12 cellular contexts compared by ENCODE assay signal in the genomic region with DNA sequence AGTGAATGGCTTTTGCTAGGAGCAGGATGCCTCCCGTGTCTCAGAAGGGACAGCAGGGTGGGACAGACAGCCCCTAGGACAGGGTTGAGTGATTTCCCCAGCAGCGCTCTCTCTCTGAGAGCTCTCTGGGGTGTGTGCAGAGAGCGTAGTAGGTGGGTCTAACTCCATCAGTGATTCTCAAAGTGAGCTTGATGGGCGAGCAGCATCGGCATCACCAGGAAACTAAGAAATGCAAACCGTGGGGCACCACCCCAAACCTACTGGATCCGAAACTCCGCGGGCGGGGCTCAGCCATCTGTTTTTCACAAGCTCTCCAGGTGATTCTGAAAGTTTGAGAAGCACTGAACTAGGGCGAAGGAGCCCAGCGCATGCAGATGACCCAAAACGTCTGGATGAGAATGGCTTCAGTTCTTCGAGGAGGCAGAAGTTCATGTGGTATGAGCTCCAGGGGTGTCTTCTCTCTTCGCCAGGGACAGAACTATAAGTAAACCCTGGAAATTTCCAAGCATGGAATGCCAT. TPM values are rescaled to one million over a fixed set of nuclear protein-coding genes. Genes with fewer than 3 reads are reported as not detected.
DNase-seq lines count a peak whose midpoint lies in the region; ATAC-seq and TF ChIP-seq lines count a peak whose summit lies in the region.
"Had no signal": no experiment of that assay in that cellular context is flagged by ENCODE, and none has a peak within 500 bp of the region (broad histone marks: within the 10 kb centered on the region; RNA-seq: fewer than 3 reads in every experiment).

No MANE protein-coding gene starts in this region.

- H3K27me3 Mint-ChIP-seq in GM23338 (ENCODE audit: insufficient read depth, low read depth, poor library complexity) (peaks cover 11% of the 10 kb centered on the region), T-helper 17 cell (peaks cover 30% of the 10 kb centered on the region)

- no peaks in the 10 kb centered on the region for H3F3A ChIP-seq in GM23338 (replicated peaks; ENCODE audit: low read depth)

- H3K4me1 ChIP-seq in GM23338 (ENCODE audit: insufficient read depth) = peaks cover 9% of the 10 kb centered on the region; the same call in 1 of the 2 replicates

- H3K4me3 Mint-ChIP-seq in GM23338 (no peak overlapping the region), T-helper 17 cell (peak overlapping the region; percentile 80)
- H3K4me3 Mint-ChIP-seq: effector memory CD8-positive, alpha-beta T cell had no signal

- no peak overlapping the region for H3K27ac ChIP-seq in GM23338 (ENCODE audit: low read depth)
- H3K27ac ChIP-seq: ovary had no signal

- no peaks in the 10 kb centered on the region for H3K9me3 ChIP-seq in T-helper 17 cell (ENCODE audit: control insufficient read depth, low read length, poor library complexity, severe bottlenecking)
- H3K9me3 ChIP-seq: ovary had no signal

- no peaks in the 10 kb centered on the region for H3K36me3 Mint-ChIP-seq in GM23338 (ENCODE audit: low read depth)
- H3K36me3 Mint-ChIP-seq in T-helper 17 cell (ENCODE audit: low read depth) = peaks cover 3% of the 10 kb centered on the region
- H3K36me3 Mint-ChIP-seq: CD4-positive, CD25-positive, alpha-beta regulatory T cell had no signal

- no peak overlapping the region for H3K4me3 ChIP-seq in GM23338
- H3K4me3 ChIP-seq: ovary had no signal

- H4K20me1 ChIP-seq in GM23338 (replicated peaks; ENCODE audit: insufficient read depth) = no peaks in the 10 kb centered on the region

- TF ChIP-seq CTCF in GM23338 (conservative IDR thresholded peaks at IDR 0.05; ENCODE audit: low read depth in 2 of 2) = no peak

- DNase-seq in ACHN (peak; percentile 39), GM23338 (ENCODE audit: low spot score) (no peak), T-helper 17 cell (no peak), mesenteric fat pad (ENCODE audit: low spot score) (peak; percentile 85), CD1c-positive myeloid dendritic cell (ENCODE audit: extremely low spot score) (no peak), NCI-H526 (lab: John Stamatoyannopoulos, UW) (no peak)
- DNase-seq: effector memory CD8-positive, alpha-beta T cell; NCI-H187 had no signal

- no peaks in the 10 kb centered on the region for H3K9me3 Mint-ChIP-seq in GM23338
- H3K9me3 Mint-ChIP-seq: effector memory CD8-positive, alpha-beta T cell had no signal

- H3K27ac Mint-ChIP-seq in GM23338 (no peak overlapping the region), T-helper 17 cell (no peak overlapping the region)
- H3K27ac Mint-ChIP-seq: effector memory CD8-positive, alpha-beta T cell had no signal

- no peaks in the 10 kb centered on the region for H3K27me3 ChIP-seq in GM23338 (ENCODE audit: insufficient read depth)
- H3K27me3 ChIP-seq: ovary had no signal

- H3K4me2 ChIP-seq in GM23338 = peak overlapping the region; percentile 23; the same call in 1 of the 2 replicates

- H3K79me2 ChIP-seq in GM23338 (replicated peaks; ENCODE audit: insufficient read depth) = no peaks in the 10 kb centered on the region

- no peaks in the 10 kb centered on the region for H3K36me3 ChIP-seq in GM23338 (ENCODE audit: insufficient read depth)
- H3K36me3 ChIP-seq: ovary had no signal

- H3K4me1 Mint-ChIP-seq in GM23338 (peaks cover 20% of the 10 kb centered on the region), T-helper 17 cell (peaks cover 20% of the 10 kb centered on the region)

- ATAC-seq in GM23338 (no peak), T-helper 17 cell (no peak), GM19395 (IDR thresholded peaks at IDR 0.05; ENCODE audit: unreplicated experiment) (no peak), HG02840 (IDR thresholded peaks at IDR 0.05; ENCODE audit: low FRiP score, unreplicated experiment) (no peak)
- ATAC-seq: effector memory CD8-positive, alpha-beta T cell had no signal

- in situ Hi-C loops in ACHN (cut with HindIII; ENCODE audit: low pct_ligation_motif_present, low pct_unique_long_range_greater_than_20kb, low sequenced_read_pairs) = no loop called here

- 0 out of 2 replicates have a peak, but pooled peaks cover 2% of the 10 kb centered on the region for H3K9me2 ChIP-seq in GM23338 (ENCODE audit: insufficient read depth)

- peak overlapping the region; percentile 84; the same call in 1 of the 2 replicates for H2AFZ ChIP-seq in GM23338

TF ChIP-seq in GM23338, 12 proteins besides CTCF, POLR2A, EP300 and RAD21 (continues in another document):
- TF ChIP-seq NANOG (IDR thresholded peaks at IDR 0.05; ENCODE audit: borderline replicate concordance) (no peak), POLR2AphosphoS5 (IDR thresholded peaks at IDR 0.05; ENCODE audit: low read depth) (no peak), ZNF331 (CRISPR knock-in tag; IDR thresholded peaks at IDR 0.05; ENCODE audit: low read depth) (no peak), EZH2phosphoT487 (IDR thresholded peaks at IDR 0.05; ENCODE audit: unreplicated experiment) (no peak), JUNB (IDR thresholded peaks at IDR 0.05; ENCODE audit: unreplicated experiment) (no peak), ZNF114 (CRISPR knock-in tag; IDR thresholded peaks at IDR 0.05) (no peak), STAT1 (IDR thresholded peaks at IDR 0.05; ENCODE audit: unreplicated experiment) (no peak), CREB1 (CRISPR knock-in tag; IDR thresholded peaks at IDR 0.05; ENCODE audit: low read depth) (no peak)
- TF ChIP-seq, protein P1, sequence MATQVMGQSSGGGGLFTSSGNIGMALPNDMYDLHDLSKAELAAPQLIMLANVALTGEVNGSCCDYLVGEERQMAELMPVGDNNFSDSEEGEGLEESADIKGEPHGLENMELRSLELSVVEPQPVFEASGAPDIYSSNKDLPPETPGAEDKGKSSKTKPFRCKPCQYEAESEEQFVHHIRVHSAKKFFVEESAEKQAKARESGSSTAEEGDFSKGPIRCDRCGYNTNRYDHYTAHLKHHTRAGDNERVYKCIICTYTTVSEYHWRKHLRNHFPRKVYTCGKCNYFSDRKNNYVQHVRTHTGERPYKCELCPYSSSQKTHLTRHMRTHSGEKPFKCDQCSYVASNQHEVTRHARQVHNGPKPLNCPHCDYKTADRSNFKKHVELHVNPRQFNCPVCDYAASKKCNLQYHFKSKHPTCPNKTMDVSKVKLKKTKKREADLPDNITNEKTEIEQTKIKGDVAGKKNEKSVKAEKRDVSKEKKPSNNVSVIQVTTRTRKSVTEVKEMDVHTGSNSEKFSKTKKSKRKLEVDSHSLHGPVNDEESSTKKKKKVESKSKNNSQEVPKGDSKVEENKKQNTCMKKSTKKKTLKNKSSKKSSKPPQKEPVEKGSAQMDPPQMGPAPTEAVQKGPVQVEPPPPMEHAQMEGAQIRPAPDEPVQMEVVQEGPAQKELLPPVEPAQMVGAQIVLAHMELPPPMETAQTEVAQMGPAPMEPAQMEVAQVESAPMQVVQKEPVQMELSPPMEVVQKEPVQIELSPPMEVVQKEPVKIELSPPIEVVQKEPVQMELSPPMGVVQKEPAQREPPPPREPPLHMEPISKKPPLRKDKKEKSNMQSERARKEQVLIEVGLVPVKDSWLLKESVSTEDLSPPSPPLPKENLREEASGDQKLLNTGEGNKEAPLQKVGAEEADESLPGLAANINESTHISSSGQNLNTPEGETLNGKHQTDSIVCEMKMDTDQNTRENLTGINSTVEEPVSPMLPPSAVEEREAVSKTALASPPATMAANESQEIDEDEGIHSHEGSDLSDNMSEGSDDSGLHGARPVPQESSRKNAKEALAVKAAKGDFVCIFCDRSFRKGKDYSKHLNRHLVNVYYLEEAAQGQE (IDR thresholded peaks at IDR 0.05; ENCODE audit: unreplicated experiment) = no peak
- TF ChIP-seq, protein P2, sequence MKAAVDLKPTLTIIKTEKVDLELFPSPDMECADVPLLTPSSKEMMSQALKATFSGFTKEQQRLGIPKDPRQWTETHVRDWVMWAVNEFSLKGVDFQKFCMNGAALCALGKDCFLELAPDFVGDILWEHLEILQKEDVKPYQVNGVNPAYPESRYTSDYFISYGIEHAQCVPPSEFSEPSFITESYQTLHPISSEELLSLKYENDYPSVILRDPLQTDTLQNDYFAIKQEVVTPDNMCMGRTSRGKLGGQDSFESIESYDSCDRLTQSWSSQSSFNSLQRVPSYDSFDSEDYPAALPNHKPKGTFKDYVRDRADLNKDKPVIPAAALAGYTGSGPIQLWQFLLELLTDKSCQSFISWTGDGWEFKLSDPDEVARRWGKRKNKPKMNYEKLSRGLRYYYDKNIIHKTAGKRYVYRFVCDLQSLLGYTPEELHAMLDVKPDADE (IDR thresholded peaks at IDR 0.05) = no peak

RNA-seq across cellular contexts. Expression of a gene that starts 13.7 kb away (rescaled TPM):
- total RNA-seq in GM23338 (2014; rRNA removed; shearing (Covaris generic)) = 4.8 and 7.9 TPM in 2 replicates
- polyA plus RNA-seq in GM23338 (2016; fragmentation: Nextera tagmentation; extraction: Ambion mirVana) = 7.0 and 7.9 TPM in 2 replicates
- 10 to 100 TPM in 1 of 2 donors, 1 to 10 TPM in 1; 3.1 to 40.8 TPM for total RNA-seq in T-helper 17 cell
- total RNA-seq in mesenteric fat pad = 6.4 TPM

Comparison
In these comparisons a context has a peak if more than half of its experiments do, and no peak if none do; other contexts are left out.
1. DNase-seq: peak in ACHN (single experiment) and mesenteric fat pad (single experiment); none in GM23338 (single experiment), T-helper 17 cell (0 of 3), CD1c-positive myeloid dendritic cell (single experiment) and NCI-H526 (0 of 2).